ENCODE assay signal across 27 cellular contexts in genomic region chr14:97155814-97156213, GRCh38.
"Had no signal": no experiment of that assay in that cellular context is flagged by ENCODE, and none has a peak within 500 bp of the region (broad histone marks: within the 10 kb centered on the region; RNA-seq: fewer than 3 reads in every experiment).

No MANE protein-coding gene starts in this region.

- H3K27ac ChIP-seq: neural progenitor cell, ovary, parathyroid adenoma, psoas muscle, right lobe of liver, sigmoid colon, stomach, thoracic aorta, thyroid gland, tibial nerve, upper lobe of left lung, vagina had no signal

- H3K4me1 Mint-ChIP-seq: nephron; neural progenitor cell; stimulated activated effector memory CD8-positive, alpha-beta T cell treated with anti-CD3 and anti-CD28 coated beads, Interleukin-12 subunit alpha, Interleukin-12 subunit beta, amount 100 ng/mL, for 72 hours; stimulated activated naive B cell treated with anti-CD40 and anti-IgM and Interleukin-4, amounts not matched to agents 10 μg/mL and 1 μg/mL and 100 μg/mL, for 72 hours had no signal

- H3K36me3 Mint-ChIP-seq: natural killer cell; neural progenitor cell; stimulated activated effector memory CD8-positive, alpha-beta T cell treated with anti-CD3 and anti-CD28 coated beads, Interleukin-12 subunit alpha, Interleukin-12 subunit beta, amount 100 ng/mL, for 72 hours had no signal

- H3K27ac Mint-ChIP-seq: natural killer cell; nephron; neural progenitor cell; progenitor cell of endocrine pancreas; stimulated activated effector memory CD8-positive, alpha-beta T cell treated with anti-CD3 and anti-CD28 coated beads, Interleukin-12 subunit alpha, Interleukin-12 subunit beta, amount 100 ng/mL, for 72 hours; stimulated activated naive B cell treated with anti-CD40 and anti-IgM and Interleukin-4, amounts not matched to agents 10 μg/mL and 1 μg/mL and 100 μg/mL, for 72 hours; stimulated activated naive CD8-positive, alpha-beta T cell treated with anti-CD3 and anti-CD28 coated beads, Interleukin-15, Interleukin-2, amounts not matched to agents 100 ng/mL and 50 ng/mL, for 24 hours had no signal

- H3K4me3 Mint-ChIP-seq: natural killer cell; nephron; neural progenitor cell; stimulated activated effector memory CD8-positive, alpha-beta T cell treated with anti-CD3 and anti-CD28 coated beads, Interleukin-12 subunit alpha, Interleukin-12 subunit beta, amount 100 ng/mL, for 72 hours; stimulated activated naive B cell treated with anti-CD40 and anti-IgM and Interleukin-4, amounts not matched to agents 10 μg/mL and 1 μg/mL and 100 μg/mL, for 72 hours; stimulated activated naive CD8-positive, alpha-beta T cell treated with anti-CD3 and anti-CD28 coated beads, Interleukin-15, Interleukin-2, amounts not matched to agents 100 ng/mL and 50 ng/mL, for 24 hours had no signal

- DNase-seq: natural killer cell; occipital lobe; ovary; psoas muscle; right cardiac atrium; right lobe of liver; sigmoid colon; small intestine; stimulated activated CD4-positive, alpha-beta T cell treated with anti-CD3 and anti-CD28 coated beads, Interleukin-15, amount 100 ng/mL, for 24 hours; stimulated activated CD4-positive, alpha-beta T cell treated with anti-CD3 and anti-CD28 coated beads, Interleukin-2, amount 100 ng/mL, for 24 hours; stimulated activated CD4-positive, alpha-beta T cell treated with anti-CD3 and anti-CD28 coated beads, Interleukin-2, amount 100 ng/mL, for 48 hours; stimulated activated CD4-positive, alpha-beta T cell treated with anti-CD3 and anti-CD28 coated beads, Interleukin-4, amount 100 ng/mL, for 24 hours; stimulated activated naive B cell treated with anti-CD40 and anti-IgM and Interleukin-4, amounts not matched to agents 10 μg/mL and 1 μg/mL and 100 μg/mL, for 72 hours; stimulated activated naive CD4-positive, alpha-beta T cell treated with Interleukin-2 at 50 U/mL for 16 hours; stomach; thyroid gland; trophoblast cell; upper lobe of left lung had no signal
